35 cellular contexts compared by ENCODE assay signal in the genomic region with DNA sequence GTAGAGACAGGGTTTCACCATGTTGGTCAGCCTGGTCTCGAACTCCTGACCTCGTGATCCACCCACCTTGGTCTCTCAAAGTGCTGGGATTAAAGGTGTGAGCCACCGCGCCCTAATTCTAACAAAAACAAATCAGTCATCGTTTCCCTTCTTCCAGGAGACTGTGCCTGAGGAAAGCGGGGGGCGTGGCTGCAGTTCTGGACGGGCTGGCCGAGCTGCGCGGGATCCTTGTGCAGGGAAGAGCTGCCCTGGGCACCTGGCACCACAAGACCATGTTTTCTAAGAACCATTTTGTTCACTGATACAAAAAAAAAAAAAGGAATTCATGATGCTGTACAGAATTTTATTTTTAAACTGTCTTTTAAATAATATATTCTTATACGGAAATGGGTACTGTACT.
DNase-seq lines count a peak whose midpoint lies in the region; ATAC-seq and TF ChIP-seq lines count a peak whose summit lies in the region.
"Had no signal": no experiment of that assay in that cellular context is flagged by ENCODE, and none has a peak within 500 bp of the region (broad histone marks: within the 10 kb centered on the region; RNA-seq: fewer than 3 reads in every experiment).

No MANE protein-coding gene starts in this region.

- CTCF ChIA-PET in HEK293 (lab: Yijun Ruan, JAX), result no interaction called here
- CTCF ChIA-PET in activated CD8-positive, alpha-beta memory T cell treated with anti-CD3 and anti-CD28 coated beads, Interleukin-2, amount 10 ng/mL, durations not matched to agents 7 days and 5 days (lab: Charles Lee), result no interaction called here

- POLR2A ChIA-PET in HEK293 (lab: Yijun Ruan, JAX), result no interaction called here

- H3K79me2 ChIP-seq in osteoblast (ENCODE audit: insufficient read depth, low read length), result no peaks in the 10 kb centered on the region

- H4K20me1 ChIP-seq in osteoblast (ENCODE audit: insufficient read depth, low read length), result no peaks in the 10 kb centered on the region
- H4K20me1 ChIP-seq: BLaER1 had no signal

- DNase-seq in H7 (peak; percentile 33), osteoblast (ENCODE audit: insufficient read length, low spot score, missing footprints) (peak; percentile 78), spleen (peak; percentile 58)
- no peak for DNase-seq in activated CD8-positive, alpha-beta memory T cell treated with anti-CD3 and anti-CD28 coated beads, Interleukin-2, amount 10 ng/mL, durations not matched to agents 7 days and 5 days
- DNase-seq: 8988T; ACHN; AML-193; BE2C; C1 segment of cervical spinal cord; Caco-2; Calu3; CD4-positive, alpha-beta memory T cell; CD4-positive, alpha-beta T cell; CD4-positive, CD25-positive, alpha-beta regulatory T cell; CD8-positive, alpha-beta memory T cell; CD8-positive, alpha-beta T cell; COR-L47; DMS 273 treated with DMSO at 0.1 percent for 48 hours; DMS153; DMS53; DMS79; DMS79 treated with DMSO at 0.1 percent for 48 hours; DND-41; EL had no signal

- no peaks in the 10 kb centered on the region for H3K4me1 Mint-ChIP-seq in activated CD8-positive, alpha-beta memory T cell treated with anti-CD3 and anti-CD28 coated beads, Interleukin-2, amount 10 ng/mL, durations not matched to agents 7 days and 5 days
- H3K4me1 Mint-ChIP-seq: CD8-positive, alpha-beta memory T cell had no signal

- H3K27me3 ChIP-seq in H7 (ENCODE audit: control insufficient read depth, insufficient read depth, low read length) (no peaks in the 10 kb centered on the region; the same call in 1 of the 2 replicates), osteoblast (ENCODE audit: insufficient read depth, low read length) (peaks cover 8% of the 10 kb centered on the region), spleen (replicated peaks in 1 of 7) (peaks cover 0 to 25% (median 0%) of the 10 kb centered on the region in 7 donors)
- H3K27me3 ChIP-seq: BE2C had no signal

- H3K27ac ChIP-seq in HEK293 (ENCODE audit: extremely low read depth, low read depth, low read length) (no peak overlapping the region), osteoblast (ENCODE audit: low read depth, low read length) (no peak overlapping the region), spleen (no peak overlapping the region)
- H3K27ac ChIP-seq: 22Rv1; A549; BLaER1; BLaER1 treated with 17β-estradiol and CSF1 and Interleukin-3, amounts not matched to agents 10 nM and 100 nM; C4-2B had no signal

- peaks cover 6% of the 10 kb centered on the region for H3K27me3 Mint-ChIP-seq in activated CD8-positive, alpha-beta memory T cell treated with anti-CD3 and anti-CD28 coated beads, Interleukin-2, amount 10 ng/mL, durations not matched to agents 7 days and 5 days
- H3K27me3 Mint-ChIP-seq: CD4-positive, alpha-beta memory T cell; CD4-positive, alpha-beta T cell had no signal

- no peak overlapping the region for H3K4me2 ChIP-seq in osteoblast (ENCODE audit: insufficient read depth, low read length)
- H3K4me2 ChIP-seq: A549; BLaER1; BLaER1 treated with 17β-estradiol and CSF1 and Interleukin-3, amounts not matched to agents 10 nM and 100 nM had no signal

- WGBS in spleen, 5 donors, result 87 to 96% (median 91%) methylated on average over 12 of the region's 12 CpGs

- no peak for TF ChIP-seq POLR2A in spleen (IDR thresholded peaks at IDR 0.05)

- H3K4me3 ChIP-seq in H7 (ENCODE audit: insufficient read depth, low read depth, low read length), result no peak overlapping the region
- H3K4me3 ChIP-seq in HEK293 (ENCODE audit: low read depth, low read length), result no peak overlapping the region
- no peak overlapping the region for H3K4me3 ChIP-seq in osteoblast (ENCODE audit: insufficient read depth, low read length)
- H3K4me3 ChIP-seq in spleen, result no peak overlapping the region
- H3K4me3 ChIP-seq: A549; BLaER1; BLaER1 treated with 17β-estradiol and CSF1 and Interleukin-3, amounts not matched to agents 10 nM and 100 nM had no signal

- no peaks in the 10 kb centered on the region for H3K9me3 ChIP-seq in HEK293 (ENCODE audit: control insufficient read depth, insufficient read depth, low read depth, low read length)
- H3K9me3 ChIP-seq in osteoblast (ENCODE audit: low read depth, low read length), result no peaks in the 10 kb centered on the region
- H3K9me3 ChIP-seq in spleen, result no peaks in the 10 kb centered on the region
- H3K9me3 ChIP-seq: A549; BE2C; BLaER1; BLaER1 treated with 17β-estradiol and CSF1 and Interleukin-3, amounts not matched to agents 10 nM and 100 nM; Caco-2 had no signal

- no peak overlapping the region for H2AFZ ChIP-seq in osteoblast (ENCODE audit: low read length)

- intact Hi-C loops in spleen (cut with DNase I; ENCODE audit: low total_unique reads), result no loop called here

- H3K9me3 Mint-ChIP-seq in activated CD8-positive, alpha-beta memory T cell treated with anti-CD3 and anti-CD28 coated beads, Interleukin-2, amount 10 ng/mL, durations not matched to agents 7 days and 5 days (ENCODE audit: low read depth), result no peaks in the 10 kb centered on the region
- H3K9me3 Mint-ChIP-seq: CD4-positive, alpha-beta memory T cell; CD4-positive, alpha-beta T cell; CD8-positive, alpha-beta memory T cell; CD8-positive, alpha-beta T cell had no signal

- no peak for ATAC-seq in HG02852 (IDR thresholded peaks at IDR 0.05; ENCODE audit: unreplicated experiment)
- no peak for ATAC-seq in activated CD8-positive, alpha-beta memory T cell treated with anti-CD3 and anti-CD28 coated beads, Interleukin-2, amount 10 ng/mL, durations not matched to agents 7 days and 5 days
- ATAC-seq in HG02798 (IDR thresholded peaks at IDR 0.05; ENCODE audit: poor library complexity, unreplicated experiment), result no peak
- ATAC-seq in GM21619 (IDR thresholded peaks at IDR 0.05; ENCODE audit: unreplicated experiment), result no peak
- ATAC-seq: A549; CD8-positive, alpha-beta T cell had no signal

- H3K4me3 Mint-ChIP-seq in activated CD8-positive, alpha-beta memory T cell treated with anti-CD3 and anti-CD28 coated beads, Interleukin-2, amount 10 ng/mL, durations not matched to agents 7 days and 5 days, result no peak overlapping the region
- H3K4me3 Mint-ChIP-seq: B cell; CD14-positive monocyte; CD4-positive, alpha-beta memory T cell; CD4-positive, alpha-beta T cell; CD4-positive, CD25-positive, alpha-beta regulatory T cell; CD8-positive, alpha-beta T cell had no signal

- TF ChIP-seq CTCF in HEK293 (tag by site-specific recombination; IDR thresholded peaks at IDR 0.05) (no peak), osteoblast (IDR thresholded peaks at IDR 0.05; ENCODE audit: extremely low read depth, low read depth, low read length) (no peak), spleen (IDR thresholded peaks at IDR 0.05 in 8 of 11, conservative IDR thresholded peaks at IDR 0.05 in 3 of 11) (no peak)

- H3K36me3 ChIP-seq in H7 (replicated peaks; ENCODE audit: control insufficient read depth, insufficient read depth, low read length) (peaks cover 11% of the 10 kb centered on the region), HEK293 (ENCODE audit: control insufficient read depth in 2 of 2, insufficient read depth in 1 of 2, low read length in 2 of 2) (peaks cover 0 to 29% of the 10 kb centered on the region in 2 experiments; a peak in 2 of 3 replicates), osteoblast (ENCODE audit: insufficient read depth, low read length) (no peaks in the 10 kb centered on the region), spleen (peaks cover 0 to 46% (median 7%) of the 10 kb centered on the region in 6 donors)
- H3K36me3 ChIP-seq: BE2C; BLaER1; BLaER1 treated with 17β-estradiol and CSF1 and Interleukin-3, amounts not matched to agents 10 nM and 100 nM had no signal

- H3K4me1 ChIP-seq in HEK293 (ENCODE audit: control insufficient read depth, insufficient read depth, low read length), result no peaks in the 10 kb centered on the region
- H3K4me1 ChIP-seq in osteoblast (ENCODE audit: insufficient read depth, low read length), result no peaks in the 10 kb centered on the region
- peaks cover 2 to 22% (median 9%) of the 10 kb centered on the region in 6 donors for H3K4me1 ChIP-seq in spleen
- H3K4me1 ChIP-seq: A549, BE2C, Caco-2 had no signal

- H3K27ac Mint-ChIP-seq in activated CD8-positive, alpha-beta memory T cell treated with anti-CD3 and anti-CD28 coated beads, Interleukin-2, amount 10 ng/mL, durations not matched to agents 7 days and 5 days, result no peak overlapping the region
- H3K27ac Mint-ChIP-seq: B cell; CD14-positive monocyte; CD4-positive, alpha-beta T cell; CD8-positive, alpha-beta T cell had no signal

- H3K36me3 Mint-ChIP-seq in activated CD8-positive, alpha-beta memory T cell treated with anti-CD3 and anti-CD28 coated beads, Interleukin-2, amount 10 ng/mL, durations not matched to agents 7 days and 5 days, result no peaks in the 10 kb centered on the region
- H3K36me3 Mint-ChIP-seq: CD14-positive monocyte; CD8-positive, alpha-beta memory T cell had no signal

TF ChIP-seq in HEK293, 187 proteins besides CTCF, POLR2A, EP300 and RAD21:
- no peak for TF ChIP-seq KLF16 (tag by site-specific recombination; IDR thresholded peaks at IDR 0.05)
- TF ChIP-seq ZNF600 (tag by site-specific recombination; IDR thresholded peaks at IDR 0.05), result no peak
- peak; percentile 23; the same call in 1 of the 2 replicates for TF ChIP-seq KLF1 (tag by site-specific recombination; IDR thresholded peaks at IDR 0.05)
- no peak for TF ChIP-seq ZNF585B (tag by site-specific recombination; IDR thresholded peaks at IDR 0.05)
- no peak for TF ChIP-seq ZNF449 (tag by site-specific recombination; IDR thresholded peaks at IDR 0.05)
- TF ChIP-seq ZNF549 (tag by site-specific recombination; IDR thresholded peaks at IDR 0.05), result no peak
- TF ChIP-seq TCF7L2 (IDR thresholded peaks at IDR 0.05; ENCODE audit: borderline replicate concordance, low read depth, low read length), result no peak
